2 cellular contexts compared by ENCODE assay signal in the genomic region with DNA sequence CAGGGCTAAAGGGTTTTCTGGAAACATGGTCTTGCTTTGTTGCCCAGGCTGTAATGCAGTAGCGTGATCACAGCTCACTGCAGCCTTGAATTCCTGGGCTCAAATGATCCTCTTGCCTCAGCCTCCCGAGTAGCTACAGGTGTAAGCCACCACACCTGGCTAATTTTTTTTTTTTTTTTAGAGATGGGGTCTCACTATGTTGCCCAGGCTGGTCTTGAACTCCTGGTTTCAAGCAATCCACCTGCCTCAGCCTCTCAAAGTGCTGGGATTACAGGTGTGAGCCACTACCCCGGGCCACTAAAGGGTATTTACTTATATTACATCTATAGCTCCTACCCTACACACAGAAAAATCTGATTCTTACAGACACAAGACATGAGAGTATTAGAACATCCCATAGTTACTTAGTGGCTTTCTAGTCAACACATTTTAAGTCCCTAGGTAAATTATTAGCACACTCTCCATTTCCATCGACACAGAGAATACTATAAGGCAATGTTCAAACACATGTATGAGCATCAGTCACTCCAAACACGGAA.
TF ChIP-seq lines count a peak whose summit lies in the region.

No MANE protein-coding gene starts in this region.

TF ChIP-seq in GM12891, 5 proteins besides CTCF, POLR2A, EP300 and RAD21:
- TF ChIP-seq SPI1 (IDR thresholded peaks at IDR 0.05; ENCODE audit: low read depth, low read length) = no peak
- TF ChIP-seq POU2F2 (IDR thresholded peaks at IDR 0.05; ENCODE audit: low read depth, low read length) = no peak
- no peak for TF ChIP-seq TAF1 (IDR thresholded peaks at IDR 0.05; ENCODE audit: low read depth, low read length)
- TF ChIP-seq PAX5 (IDR thresholded peaks at IDR 0.05; ENCODE audit: insufficient read depth, low read length, severe bottlenecking) = no peak
- TF ChIP-seq POLR2AphosphoS5 (IDR thresholded peaks at IDR 0.05; ENCODE audit: low read depth, low read length) = no peak
TF ChIP-seq in GM12891: peak in this region for 0.

TF ChIP-seq in HCT116, 20 proteins besides CTCF, POLR2A, EP300 and RAD21:
- TF ChIP-seq SRF (IDR thresholded peaks at IDR 0.05; ENCODE audit: low read depth) (no peak), TCF7L2 (IDR thresholded peaks at IDR 0.05; ENCODE audit: borderline replicate concordance, extremely low read depth, insufficient read depth, insufficient read length) (no peak), SIN3A (IDR thresholded peaks at IDR 0.05; ENCODE audit: low read depth) (no peak), EGR1 (IDR thresholded peaks at IDR 0.05; ENCODE audit: low read depth) (no peak), MAX (IDR thresholded peaks at IDR 0.05) (no peak), CBX3 (IDR thresholded peaks at IDR 0.05; ENCODE audit: low read depth) (no peak), CEBPB (IDR thresholded peaks at IDR 0.05; ENCODE audit: low read depth) (no peak), FOSL1 (IDR thresholded peaks at IDR 0.05; ENCODE audit: low read depth) (no peak), ZNF274 (IDR thresholded peaks at IDR 0.05; ENCODE audit: low read depth, low read length) (no peak), EZH2 (IDR thresholded peaks at IDR 0.05) (no peak)
- TF ChIP-seq, protein P1, sequence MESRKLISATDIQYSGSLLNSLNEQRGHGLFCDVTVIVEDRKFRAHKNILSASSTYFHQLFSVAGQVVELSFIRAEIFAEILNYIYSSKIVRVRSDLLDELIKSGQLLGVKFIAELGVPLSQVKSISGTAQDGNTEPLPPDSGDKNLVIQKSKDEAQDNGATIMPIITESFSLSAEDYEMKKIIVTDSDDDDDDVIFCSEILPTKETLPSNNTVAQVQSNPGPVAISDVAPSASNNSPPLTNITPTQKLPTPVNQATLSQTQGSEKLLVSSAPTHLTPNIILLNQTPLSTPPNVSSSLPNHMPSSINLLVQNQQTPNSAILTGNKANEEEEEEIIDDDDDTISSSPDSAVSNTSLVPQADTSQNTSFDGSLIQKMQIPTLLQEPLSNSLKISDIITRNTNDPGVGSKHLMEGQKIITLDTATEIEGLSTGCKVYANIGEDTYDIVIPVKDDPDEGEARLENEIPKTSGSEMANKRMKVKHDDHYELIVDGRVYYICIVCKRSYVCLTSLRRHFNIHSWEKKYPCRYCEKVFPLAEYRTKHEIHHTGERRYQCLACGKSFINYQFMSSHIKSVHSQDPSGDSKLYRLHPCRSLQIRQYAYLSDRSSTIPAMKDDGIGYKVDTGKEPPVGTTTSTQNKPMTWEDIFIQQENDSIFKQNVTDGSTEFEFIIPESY (IDR thresholded peaks at IDR 0.05; ENCODE audit: extremely low read depth, insufficient replicate concordance, low read length) = no peak
- TF ChIP-seq, protein P2, sequence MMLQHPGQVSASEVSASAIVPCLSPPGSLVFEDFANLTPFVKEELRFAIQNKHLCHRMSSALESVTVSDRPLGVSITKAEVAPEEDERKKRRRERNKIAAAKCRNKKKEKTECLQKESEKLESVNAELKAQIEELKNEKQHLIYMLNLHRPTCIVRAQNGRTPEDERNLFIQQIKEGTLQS (IDR thresholded peaks at IDR 0.05) = no peak
